16 cellular contexts compared by ENCODE assay signal in the genomic region with DNA sequence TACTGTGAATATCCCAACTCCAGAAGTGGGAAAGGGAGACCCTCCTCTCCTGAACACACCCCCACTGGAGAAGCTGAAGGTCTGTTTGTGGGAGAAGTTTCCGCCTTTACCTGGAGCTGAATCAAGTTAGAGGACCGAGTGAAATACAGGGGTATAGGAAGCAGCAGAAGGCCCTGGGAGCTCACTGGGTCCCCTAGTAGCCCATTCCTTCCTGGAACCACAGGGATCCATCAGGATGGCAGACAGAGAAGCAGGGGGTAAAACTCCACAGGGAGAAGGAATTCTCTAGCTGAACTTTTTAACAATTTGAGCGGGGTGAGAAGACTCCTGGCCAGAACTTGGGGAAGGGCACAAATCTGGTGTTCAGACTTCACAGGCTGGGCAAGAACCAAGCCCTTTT.
"Had no signal": no experiment of that assay in that cellular context is flagged by ENCODE, and none has a peak within 500 bp of the region (broad histone marks: within the 10 kb centered on the region; RNA-seq: fewer than 3 reads in every experiment).

No MANE protein-coding gene starts in this region.

- ATAC-seq: esophagus mucosa; heart left ventricle; mucosa of descending colon; naive thymus-derived CD8-positive, alpha-beta T cell; psoas muscle had no signal

- H3K4me3 Mint-ChIP-seq: naive thymus-derived CD8-positive, alpha-beta T cell had no signal

- H3K79me2 ChIP-seq: parathyroid adenoma had no signal

- H3K4me3 ChIP-seq: coronary artery, heart left ventricle, mucosa of descending colon, psoas muscle, sigmoid colon, skin epidermis had no signal

- DNase-seq: effector CD8-positive, alpha-beta T cell; heart left ventricle; hippocampal formation; kidney glomerular epithelial cell; mucosa of descending colon; naive thymus-derived CD8-positive, alpha-beta T cell; occipital lobe; psoas muscle; sigmoid colon; stimulated activated CD4-positive, alpha-beta T cell treated with anti-CD3 and anti-CD28 coated beads, Interleukin-12 subunit alpha, Interleukin-12 subunit beta, amount 100 ng/mL, for 4 hours; stimulated activated naive CD4-positive, alpha-beta T cell treated with Interleukin-2 at 50 U/mL for 16 hours; trophoblast cell had no signal

- H3K27me3 ChIP-seq: heart left ventricle, sigmoid colon had no signal

- H3K36me3 Mint-ChIP-seq: naive thymus-derived CD8-positive, alpha-beta T cell had no signal

- H3K27ac ChIP-seq: coronary artery, heart left ventricle, parathyroid adenoma, psoas muscle, sigmoid colon, skin epidermis had no signal

- H3K4me1 Mint-ChIP-seq: naive thymus-derived CD8-positive, alpha-beta T cell had no signal

- H3K4me1 ChIP-seq: heart left ventricle, parathyroid adenoma, psoas muscle, sigmoid colon had no signal

- H2AFZ ChIP-seq: parathyroid adenoma had no signal

- H3K36me3 ChIP-seq: heart left ventricle, sigmoid colon had no signal

- H3K27ac Mint-ChIP-seq: naive thymus-derived CD8-positive, alpha-beta T cell had no signal
